ENCODE assay signal across 21 cellular contexts in the genomic region with DNA sequence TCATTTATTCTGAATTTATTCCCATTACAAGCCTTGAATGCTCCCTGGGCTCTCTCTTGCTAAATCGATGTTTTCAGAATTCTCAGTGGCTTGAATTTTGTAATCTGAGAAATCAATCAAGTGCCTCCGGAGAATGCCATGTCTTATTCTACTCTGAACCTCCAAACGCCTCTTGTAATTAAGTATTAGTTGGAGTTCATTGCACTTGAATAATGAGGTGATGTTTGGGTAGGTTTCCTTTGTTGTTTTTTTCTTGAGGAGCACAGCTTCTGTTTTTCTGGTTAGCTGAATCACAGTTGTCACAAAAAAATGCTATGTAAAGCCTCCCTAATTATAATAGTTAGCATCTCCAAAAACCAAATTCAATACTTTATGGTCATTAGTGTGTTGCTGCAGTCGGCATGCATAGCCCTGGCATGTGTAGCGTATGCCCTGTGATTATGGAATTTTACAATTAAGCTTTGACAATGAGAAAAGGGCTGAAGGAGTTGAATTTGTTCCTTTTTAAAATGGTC.
DNase-seq lines count a peak whose midpoint lies in the region; ATAC-seq and TF ChIP-seq lines count a peak whose summit lies in the region.
"Had no signal": no experiment of that assay in that cellular context is flagged by ENCODE, and none has a peak within 500 bp of the region (broad histone marks: within the 10 kb centered on the region; RNA-seq: fewer than 3 reads in every experiment).

No MANE protein-coding gene starts in this region.

- peaks cover 27% of the 10 kb centered on the region for H3K9me3 Mint-ChIP-seq in GM23338
- H3K9me3 Mint-ChIP-seq in activated CD8-positive, alpha-beta T cell treated with anti-CD3 and anti-CD28 coated beads, Interleukin-2, amount 10 ng/mL, durations not matched to agents 7 days and 5 days (ENCODE audit: insufficient read depth), result no peaks in the 10 kb centered on the region

- peaks cover 12% of the 10 kb centered on the region for H3K36me3 Mint-ChIP-seq in GM23338 (ENCODE audit: low read depth)
- H3K36me3 Mint-ChIP-seq in activated CD8-positive, alpha-beta T cell treated with anti-CD3 and anti-CD28 coated beads, Interleukin-2, amount 10 ng/mL, durations not matched to agents 7 days and 5 days (ENCODE audit: low read depth), result no peaks in the 10 kb centered on the region

- no peaks in the 10 kb centered on the region for H3K79me2 ChIP-seq in GM23338 (replicated peaks; ENCODE audit: insufficient read depth)

- H3K27ac ChIP-seq in GM23338 (ENCODE audit: low read depth) (no peak overlapping the region), esophagus muscularis mucosa (replicated peaks in 1 of 4) (no peak overlapping the region), neuronal stem cell (replicated peaks; ENCODE audit: low read length) (peak overlapping the region; percentile 75), substantia nigra (ENCODE audit: low read depth, low read length, poor library complexity, severe bottlenecking) (no peak overlapping the region)
- H3K27ac ChIP-seq: 22Rv1, A549, C4-2B, GM23248 had no signal

- H3K9me3 ChIP-seq in esophagus muscularis mucosa (peaks cover 0 to 26% (median 19%) of the 10 kb centered on the region in 4 donors), neuronal stem cell (replicated peaks in 1 of 2; ENCODE audit: control insufficient read depth in 2 of 2, insufficient read depth in 1 of 2, low read depth in 1 of 2, low read length in 2 of 2) (peaks cover 0 to 4% of the 10 kb centered on the region in 2 donors)
- H3K9me3 ChIP-seq: A549 had no signal

- no peak for TF ChIP-seq EP300 in esophagus muscularis mucosa (IDR thresholded peaks at IDR 0.05)

- DNase-seq in GM23338 (ENCODE audit: low spot score), result no peak
- peak; percentile 42 for DNase-seq in NCI-H2227 treated with DMSO at 0.1 percent for 48 hours (lab: John Stamatoyannopoulos, UW)
- peak; percentile 7 for DNase-seq in esophagus muscularis mucosa (ENCODE audit: extremely low spot score)
- DNase-seq in neuronal stem cell (ENCODE audit: low spot score), result peak; percentile 59
- no peak for DNase-seq in substantia nigra (lab: John Stamatoyannopoulos, UW)
- DNase-seq in dedifferentiated amniotic fluid mesenchymal stem cell (ENCODE audit: extremely low spot score), result no peak
- no peak for DNase-seq in activated CD8-positive, alpha-beta T cell treated with anti-CD3 and anti-CD28 coated beads, Interleukin-2, amount 10 ng/mL, durations not matched to agents 7 days and 5 days
- DNase-seq: AML-193; CD4-positive, alpha-beta T cell; DMS153; DMS79; GDM1; H7; HFFc6; IMR-90 had no signal

- no peaks in the 10 kb centered on the region for H3K79me1 ChIP-seq in neuronal stem cell (ENCODE audit: low read depth, low read length)

- no peak overlapping the region for H3K14ac ChIP-seq in neuronal stem cell (ENCODE audit: low read length)

- no peak overlapping the region for H3K4ac ChIP-seq in neuronal stem cell (ENCODE audit: low read length)

- H3K27me3 ChIP-seq in GM23338 (ENCODE audit: insufficient read depth), result no peaks in the 10 kb centered on the region
- no peaks in the 10 kb centered on the region for H3K27me3 ChIP-seq in esophagus muscularis mucosa
- H3K27me3 ChIP-seq in neuronal stem cell (ENCODE audit: control insufficient read depth in 3 of 3, insufficient read depth in 3 of 3, low read depth in 1 of 3, low read length in 3 of 3), result no peaks in the 10 kb centered on the region

- peaks cover 4% of the 10 kb centered on the region; the same call in 1 of the 2 replicates for H3K9me2 ChIP-seq in GM23338 (ENCODE audit: insufficient read depth)

- H2AFZ ChIP-seq in GM23338, result no peak overlapping the region; the same call in 1 of the 2 replicates
- H2AFZ ChIP-seq in neuronal stem cell (ENCODE audit: low read length), result no peak overlapping the region
- H2AFZ ChIP-seq: GM23248 had no signal

- H3K27ac Mint-ChIP-seq in GM23338, result no peak overlapping the region
- no peak overlapping the region for H3K27ac Mint-ChIP-seq in activated CD8-positive, alpha-beta T cell treated with anti-CD3 and anti-CD28 coated beads, Interleukin-2, amount 10 ng/mL, durations not matched to agents 7 days and 5 days
- H3K27ac Mint-ChIP-seq: CD4-positive, alpha-beta T cell; HFFc6 had no signal

- H3K4me3 ChIP-seq in GM23338, result no peak overlapping the region
- no peak overlapping the region for H3K4me3 ChIP-seq in esophagus muscularis mucosa
- no peak overlapping the region for H3K4me3 ChIP-seq in neuronal stem cell (ENCODE audit: low read length in 2 of 2)
- H3K4me3 ChIP-seq: A549, GM23248 had no signal

- H3K4me3 Mint-ChIP-seq in GM23338, result no peak overlapping the region
- H3K4me3 Mint-ChIP-seq in activated CD8-positive, alpha-beta T cell treated with anti-CD3 and anti-CD28 coated beads, Interleukin-2, amount 10 ng/mL, durations not matched to agents 7 days and 5 days, result no peak overlapping the region
- H3K4me3 Mint-ChIP-seq: CD4-positive, alpha-beta T cell; HFFc6 had no signal

- no peak overlapping the region for H4K91ac ChIP-seq in neuronal stem cell (ENCODE audit: low read depth, low read length, poor library complexity)

- TF ChIP-seq CTCF in GM23338 (conservative IDR thresholded peaks at IDR 0.05; ENCODE audit: low read depth in 2 of 2), result no peak
- TF ChIP-seq CTCF in esophagus muscularis mucosa (IDR thresholded peaks at IDR 0.05), result no peak

- H2BK12ac ChIP-seq in neuronal stem cell (ENCODE audit: low read length), result no peak overlapping the region

- no peak overlapping the region for H4K8ac ChIP-seq in neuronal stem cell (ENCODE audit: low read depth, low read length)

- H2BK15ac ChIP-seq in neuronal stem cell (ENCODE audit: low read length), result no peak overlapping the region

- H3K18ac ChIP-seq in neuronal stem cell (ENCODE audit: low read length), result no peak overlapping the region

- H3K36me3 ChIP-seq in GM23338 (ENCODE audit: insufficient read depth), result 0 out of 2 replicates have a peak, but pooled peaks cover 2% of the 10 kb centered on the region
- no peaks in the 10 kb centered on the region for H3K36me3 ChIP-seq in esophagus muscularis mucosa
- no peaks in the 10 kb centered on the region for H3K36me3 ChIP-seq in neuronal stem cell (replicated peaks in 1 of 2; ENCODE audit: control insufficient read depth in 2 of 2, insufficient read depth in 2 of 2, low read length in 2 of 2)

- ATAC-seq in GM23338, result no peak
- no peak for ATAC-seq in activated CD8-positive, alpha-beta T cell treated with anti-CD3 and anti-CD28 coated beads, Interleukin-2, amount 10 ng/mL, durations not matched to agents 7 days and 5 days
- no peak for ATAC-seq in GM18868 (IDR thresholded peaks at IDR 0.05; ENCODE audit: unreplicated experiment)
- ATAC-seq: A549, HCT116 had no signal

- no peaks in the 10 kb centered on the region for H4K20me1 ChIP-seq in GM23338 (replicated peaks; ENCODE audit: insufficient read depth)

- CTCF ChIA-PET in activated CD8-positive, alpha-beta T cell treated with anti-CD3 and anti-CD28 coated beads, Interleukin-2, amount 10 ng/mL, durations not matched to agents 7 days and 5 days (lab: Charles Lee), result no interaction called here

- H2BK120ac ChIP-seq in neuronal stem cell (ENCODE audit: low read depth, low read length), result no peak overlapping the region

- H2AK5ac ChIP-seq in neuronal stem cell (ENCODE audit: low read depth, low read length), result no peak overlapping the region

- H3K4me1 ChIP-seq in GM23338 (ENCODE audit: insufficient read depth), result peaks cover 28% of the 10 kb centered on the region
- no peaks in the 10 kb centered on the region for H3K4me1 ChIP-seq in esophagus muscularis mucosa
- peaks cover 0 to 10% of the 10 kb centered on the region in 2 donors for H3K4me1 ChIP-seq in neuronal stem cell (ENCODE audit: control insufficient read depth in 2 of 2, insufficient read depth in 1 of 2, low read depth in 1 of 2, low read length in 2 of 2)
- H3K4me1 ChIP-seq: A549 had no signal

- H3K4me2 ChIP-seq in GM23338, result peak overlapping the region; percentile 28; the same call in 1 of the 2 replicates
- peak overlapping the region; percentile 40 for H3K4me2 ChIP-seq in neuronal stem cell (ENCODE audit: insufficient read depth, low read length, poor library complexity, severe bottlenecking)
- H3K4me2 ChIP-seq: A549 had no signal

- peaks cover 25% of the 10 kb centered on the region for H3K4me1 Mint-ChIP-seq in GM23338
- H3K4me1 Mint-ChIP-seq in activated CD8-positive, alpha-beta T cell treated with anti-CD3 and anti-CD28 coated beads, Interleukin-2, amount 10 ng/mL, durations not matched to agents 7 days and 5 days (ENCODE audit: low read depth), result no peaks in the 10 kb centered on the region

- H2BK5ac ChIP-seq in neuronal stem cell (ENCODE audit: low read length), result no peak overlapping the region

- POLR2A ChIA-PET in activated CD8-positive, alpha-beta T cell treated with anti-CD3 and anti-CD28 coated beads, Interleukin-2, amount 10 ng/mL, durations not matched to agents 7 days and 5 days (lab: Charles Lee), result no interaction called here

- H3K27me3 Mint-ChIP-seq in GM23338 (ENCODE audit: insufficient read depth, low read depth, poor library complexity), result peaks cover 5% of the 10 kb centered on the region
- no peaks in the 10 kb centered on the region for H3K27me3 Mint-ChIP-seq in activated CD8-positive, alpha-beta T cell treated with anti-CD3 and anti-CD28 coated beads, Interleukin-2, amount 10 ng/mL, durations not matched to agents 7 days and 5 days (ENCODE audit: low read depth)
- H3K27me3 Mint-ChIP-seq: CD4-positive, alpha-beta T cell had no signal

- no peak overlapping the region for H3K23ac ChIP-seq in neuronal stem cell (ENCODE audit: low read depth, low read length, poor library complexity)

- H3F3A ChIP-seq in GM23338 (replicated peaks; ENCODE audit: low read depth), result no peaks in the 10 kb centered on the region

- WGBS in esophagus muscularis mucosa, result 76% methylated on average over 5 of the region's 5 CpGs
- WGBS in neuronal stem cell (ENCODE audit: extremely low coverage in 2 of 2, insufficient read length in 2 of 2, insufficient replicate concordance in 1 of 2), 2 donors, result no CpG with 5 or more reads among the region's 5 CpGs

- no peak overlapping the region for H3K9ac ChIP-seq in neuronal stem cell (ENCODE audit: low read depth, low read length, poor library complexity)
- H3K9ac ChIP-seq: GM23248 had no signal

- TF ChIP-seq POLR2A in esophagus muscularis mucosa (IDR thresholded peaks at IDR 0.05; ENCODE audit: low read depth), result no peak

- intact Hi-C loops in esophagus muscularis mucosa (cut with DNase I), result no loop called here

TF ChIP-seq in GM23338, 12 proteins besides CTCF, POLR2A, EP300 and RAD21 (continues in another document):
- no peak for TF ChIP-seq NANOG (IDR thresholded peaks at IDR 0.05; ENCODE audit: borderline replicate concordance)
- TF ChIP-seq STAT1 (IDR thresholded peaks at IDR 0.05; ENCODE audit: unreplicated experiment), result no peak
- no peak for TF ChIP-seq POLR2AphosphoS5 (IDR thresholded peaks at IDR 0.05; ENCODE audit: low read depth)
- no peak for TF ChIP-seq ZNF114 (CRISPR knock-in tag; IDR thresholded peaks at IDR 0.05)

Comparison
In these comparisons a context has a peak if more than half of its experiments do, and no peak if none do; other contexts are left out.
1. DNase-seq: peak in NCI-H2227 treated with DMSO at 0.1 percent for 48 hours (single experiment), esophagus muscularis mucosa (single experiment) and neuronal stem cell (single experiment); none in GM23338 (single experiment), substantia nigra (0 of 49), dedifferentiated amniotic fluid mesenchymal stem cell (single experiment) and activated CD8-positive, alpha-beta T cell treated with anti-CD3 and anti-CD28 coated beads, Interleukin-2, amount 10 ng/mL, durations not matched to agents 7 days and 5 days (single experiment).